Comparison of ENCODE assay signal across 36 cellular contexts in the genomic region with DNA sequence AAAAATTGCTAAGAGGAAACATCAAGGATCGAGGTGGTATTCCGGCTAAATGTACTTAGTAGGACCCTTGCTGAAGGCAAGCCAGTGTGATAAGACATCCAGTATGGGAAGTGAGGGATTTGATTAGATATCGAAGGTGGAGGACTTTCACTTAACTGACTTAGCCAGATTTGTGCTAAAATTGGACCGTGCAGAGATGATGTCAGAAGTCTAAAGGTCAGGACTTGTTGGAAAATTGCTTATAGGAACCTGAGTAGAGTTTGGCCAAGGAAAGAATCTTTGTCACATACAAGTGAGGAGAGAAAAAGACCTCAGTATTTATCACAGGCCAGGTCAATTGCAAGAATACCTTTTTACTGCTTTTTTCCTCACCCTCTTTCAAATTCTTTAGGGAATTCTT. TPM values are rescaled to one million over a fixed set of nuclear protein-coding genes. Genes with fewer than 3 reads are reported as not detected.
"Had no signal": no experiment of that assay in that cellular context is flagged by ENCODE, and none has a peak within 500 bp of the region (broad histone marks: within the 10 kb centered on the region; RNA-seq: fewer than 3 reads in every experiment).

No MANE protein-coding gene starts in this region.

- H3K9me3 Mint-ChIP-seq: activated CD4-positive, alpha-beta memory T cell treated with anti-CD3 and anti-CD28 coated beads for 36 hours; activated CD4-positive, alpha-beta T cell treated with anti-CD3 and anti-CD28 coated beads, Interleukin-2, amount 10 ng/mL, durations not matched to agents 24 days and 14 days; activated naive CD4-positive, alpha-beta T cell treated with anti-CD3 and anti-CD28 coated beads, Interleukin-2, amount 10 ng/mL, durations not matched to agents 7 days and 5 days; activated naive CD8-positive, alpha-beta T cell treated with anti-CD3 and anti-CD28 coated beads, Interleukin-2, amount 10 ng/mL, durations not matched to agents 7 days and 5 days; T-helper 2 cell treated with Interferon-gamma antibody and Interleukin-4, amounts not matched to agents 5 μg/mL and 100 μg/mL, for 36 hours had no signal

- FAIRE-seq: bronchial epithelial cell had no signal

- H3K4me3 ChIP-seq: ascending aorta, coronary artery, esophagus muscularis mucosa, gastroesophageal sphincter had no signal

- H3K27ac ChIP-seq: ascending aorta, brain microvascular endothelial cell, coronary artery, esophagus muscularis mucosa, gastroesophageal sphincter, WERI-Rb-1 had no signal

- ATAC-seq: activated CD4-positive, CD25-positive, alpha-beta regulatory T cell treated with anti-CD3 and anti-CD28 coated beads, Interleukin-2, amount 50 U/mL, for 24 hours; activated CD8-positive, alpha-beta memory T cell treated with anti-CD3 and anti-CD28 coated beads, Interleukin-2, amount 10 ng/mL, durations not matched to agents 7 days and 5 days; activated CD8-positive, alpha-beta T cell treated with anti-CD3 and anti-CD28 coated beads, Interleukin-2, amount 10 ng/mL, durations not matched to agents 7 days and 5 days; activated naive CD4-positive, alpha-beta T cell treated with anti-CD3 and anti-CD28 coated beads, Interleukin-2, amount 50 U/mL, for 72 hours; effector memory CD8-positive, alpha-beta T cell; gastroesophageal sphincter; T-helper 17 cell had no signal

- H3K36me3 Mint-ChIP-seq: activated CD4-positive, alpha-beta memory T cell treated with anti-CD3 and anti-CD28 coated beads for 36 hours; activated CD8-positive, alpha-beta memory T cell treated with anti-CD3 and anti-CD28 coated beads, Interleukin-2, amount 10 ng/mL, durations not matched to agents 7 days and 5 days; activated naive CD4-positive, alpha-beta T cell treated with anti-CD3 and anti-CD28 coated beads, Interleukin-2, amount 10 ng/mL, durations not matched to agents 7 days and 5 days; activated naive CD4-positive, alpha-beta T cell treated with anti-CD3 and anti-CD28 coated beads, Interleukin-2, amount 50 U/mL, for 72 hours; activated naive CD8-positive, alpha-beta T cell treated with anti-CD3 and anti-CD28 coated beads, Interleukin-2, amount 10 ng/mL, durations not matched to agents 7 days and 5 days had no signal

- H3K27me3 Mint-ChIP-seq: activated CD4-positive, alpha-beta memory T cell treated with anti-CD3 and anti-CD28 coated beads for 36 hours; activated CD4-positive, alpha-beta T cell treated with anti-CD3 and anti-CD28 coated beads, Interleukin-2, amount 10 ng/mL, durations not matched to agents 24 days and 14 days; activated CD8-positive, alpha-beta memory T cell treated with anti-CD3 and anti-CD28 coated beads, Interleukin-2, amount 10 ng/mL, durations not matched to agents 7 days and 5 days; activated naive CD4-positive, alpha-beta T cell treated with anti-CD3 and anti-CD28 coated beads, Interleukin-2, amount 10 ng/mL, durations not matched to agents 7 days and 5 days; activated naive CD8-positive, alpha-beta T cell treated with anti-CD3 and anti-CD28 coated beads, Interleukin-2, amount 10 ng/mL, durations not matched to agents 7 days and 5 days; central memory CD8-positive, alpha-beta T cell; effector memory CD8-positive, alpha-beta T cell; T-helper 17 cell had no signal

- H3K27me3 ChIP-seq: ascending aorta, brain microvascular endothelial cell, esophagus muscularis mucosa, gastroesophageal sphincter had no signal

- H3K9me3 ChIP-seq: ascending aorta, esophagus muscularis mucosa, gastroesophageal sphincter had no signal

- H3K27ac Mint-ChIP-seq: activated B cell treated with CpG ODN at 0.5 μM for 24 hours; activated CD4-positive, alpha-beta memory T cell treated with anti-CD3 and anti-CD28 coated beads for 36 hours; activated CD4-positive, alpha-beta T cell treated with anti-CD3 and anti-CD28 coated beads, Interleukin-2, amount 10 ng/mL, durations not matched to agents 24 days and 14 days; activated CD8-positive, alpha-beta memory T cell treated with anti-CD3 and anti-CD28 coated beads, Interleukin-2, amount 10 ng/mL, durations not matched to agents 7 days and 5 days; activated CD8-positive, alpha-beta T cell treated with anti-CD3 and anti-CD28 coated beads, Interleukin-2, amount 10 ng/mL, durations not matched to agents 7 days and 5 days; activated naive CD4-positive, alpha-beta T cell treated with anti-CD3 and anti-CD28 coated beads, Interleukin-2, amount 10 ng/mL, durations not matched to agents 7 days and 5 days; activated naive CD4-positive, alpha-beta T cell treated with anti-CD3 and anti-CD28 coated beads, Interleukin-2, amount 50 U/mL, for 72 hours; activated naive CD8-positive, alpha-beta T cell treated with anti-CD3 and anti-CD28 coated beads, Interleukin-2, amount 10 ng/mL, durations not matched to agents 7 days and 5 days; effector memory CD8-positive, alpha-beta T cell; T-helper 17 cell; T-helper 2 cell treated with Interferon-gamma antibody and Interleukin-4, amounts not matched to agents 5 μg/mL and 100 μg/mL, for 36 hours had no signal

- H3K4me1 Mint-ChIP-seq: activated B cell treated with CpG ODN at 0.5 μM for 24 hours; activated CD4-positive, alpha-beta T cell treated with anti-CD3 and anti-CD28 coated beads, Interleukin-2, amount 10 ng/mL, durations not matched to agents 24 days and 14 days; activated CD8-positive, alpha-beta memory T cell treated with anti-CD3 and anti-CD28 coated beads, Interleukin-2, amount 10 ng/mL, durations not matched to agents 7 days and 5 days; activated naive CD4-positive, alpha-beta T cell treated with anti-CD3 and anti-CD28 coated beads, Interleukin-2, amount 10 ng/mL, durations not matched to agents 7 days and 5 days; activated naive CD8-positive, alpha-beta T cell treated with anti-CD3 and anti-CD28 coated beads, Interleukin-2, amount 10 ng/mL, durations not matched to agents 7 days and 5 days; central memory CD8-positive, alpha-beta T cell; T-helper 17 cell had no signal

- H3K4me1 ChIP-seq: ascending aorta, esophagus muscularis mucosa, gastroesophageal sphincter had no signal

- H3K4me3 Mint-ChIP-seq: activated B cell treated with CpG ODN at 0.5 μM for 24 hours; activated CD4-positive, alpha-beta memory T cell treated with anti-CD3 and anti-CD28 coated beads for 36 hours; activated CD4-positive, alpha-beta T cell treated with anti-CD3 and anti-CD28 coated beads, Interleukin-2, amount 10 ng/mL, durations not matched to agents 24 days and 14 days; activated CD8-positive, alpha-beta memory T cell treated with anti-CD3 and anti-CD28 coated beads, Interleukin-2, amount 10 ng/mL, durations not matched to agents 7 days and 5 days; activated CD8-positive, alpha-beta T cell treated with anti-CD3 and anti-CD28 coated beads, Interleukin-2, amount 10 ng/mL, durations not matched to agents 7 days and 5 days; activated naive CD4-positive, alpha-beta T cell treated with anti-CD3 and anti-CD28 coated beads, Interleukin-2, amount 10 ng/mL, durations not matched to agents 7 days and 5 days; activated naive CD8-positive, alpha-beta T cell treated with anti-CD3 and anti-CD28 coated beads, Interleukin-2, amount 10 ng/mL, durations not matched to agents 7 days and 5 days; central memory CD8-positive, alpha-beta T cell; effector memory CD8-positive, alpha-beta T cell; T-helper 17 cell; T-helper 2 cell treated with Interferon-gamma antibody and Interleukin-4, amounts not matched to agents 5 μg/mL and 100 μg/mL, for 36 hours had no signal

- H3K36me3 ChIP-seq: ascending aorta, brain microvascular endothelial cell, esophagus muscularis mucosa, gastroesophageal sphincter, WERI-Rb-1 had no signal

- DNase-seq: activated B cell treated with CpG ODN at 0.5 μM for 24 hours; activated CD4-positive, alpha-beta memory T cell treated with anti-CD3 and anti-CD28 coated beads for 36 hours; activated CD4-positive, alpha-beta T cell treated with anti-CD3 and anti-CD28 coated beads, Interleukin-2, amount 10 ng/mL, durations not matched to agents 24 days and 14 days; activated CD8-positive, alpha-beta memory T cell treated with anti-CD3 and anti-CD28 coated beads, Interleukin-2, amount 10 ng/mL, durations not matched to agents 7 days and 5 days; activated CD8-positive, alpha-beta memory T cell treated with anti-CD3 and anti-CD28 coated beads, Interleukin-2, amount 50 U/mL, for 4 hours; activated CD8-positive, alpha-beta T cell treated with anti-CD3 and anti-CD28 coated beads, Interleukin-2, amount 10 ng/mL, durations not matched to agents 7 days and 5 days; activated gamma-delta T cell; activated naive CD4-positive, alpha-beta T cell; activated naive CD4-positive, alpha-beta T cell treated with anti-CD3 and anti-CD28 coated beads, Interleukin-2, amount 10 ng/mL, durations not matched to agents 7 days and 5 days; activated naive CD8-positive, alpha-beta T cell treated with anti-CD3 and anti-CD28 coated beads, Interleukin-2, amount 10 ng/mL, durations not matched to agents 7 days and 5 days; activated T-cell treated with anti-CD3 and anti-CD28 coated beads, Interleukin-2, amount 50 U/mL, for 1 hour; activated T-cell treated with anti-CD3 and anti-CD28 coated beads, Interleukin-2, amount 50 U/mL, for 48 hours; brain microvascular endothelial cell; dermis blood vessel endothelial cell; effector CD4-positive, alpha-beta T cell; effector memory CD8-positive, alpha-beta T cell; erythroblast; foreskin melanocyte; T-helper 1 cell; T-helper 17 cell; T1000; WERI-Rb-1 had no signal

RNA-seq across cellular contexts. Expression of gene PYDC2, which starts 30.9 kb away (rescaled TPM):
- total RNA-seq: activated B cell treated with CpG ODN at 0.5 μM for 24 hours; activated CD4-positive, alpha-beta memory T cell treated with anti-CD3 and anti-CD28 coated beads for 36 hours; activated CD4-positive, alpha-beta T cell treated with anti-CD3 and anti-CD28 coated beads, Interleukin-2, amount 10 ng/mL, durations not matched to agents 24 days and 14 days; activated CD8-positive, alpha-beta memory T cell treated with anti-CD3 and anti-CD28 coated beads for 36 hours; activated CD8-positive, alpha-beta memory T cell treated with anti-CD3 and anti-CD28 coated beads, Interleukin-2, amount 10 ng/mL, durations not matched to agents 7 days and 5 days; activated CD8-positive, alpha-beta T cell treated with anti-CD3 and anti-CD28 coated beads, Interleukin-2, amount 10 ng/mL, durations not matched to agents 7 days and 5 days; activated naive CD4-positive, alpha-beta T cell treated with anti-CD3 and anti-CD28 coated beads, Interleukin-2, amount 50 U/mL, for 72 hours; activated naive CD8-positive, alpha-beta T cell treated with anti-CD3 and anti-CD28 coated beads, Interleukin-2, amount 10 ng/mL, durations not matched to agents 7 days and 5 days; ascending aorta; bronchial epithelial cell; cardiac septum; cerebellum; dermis blood vessel endothelial cell; esophagus muscularis mucosa; fibroblast of villous mesenchyme; gastroesophageal sphincter; glomerular endothelial cell; T-helper 17 cell had no signal
